Comparison of ENCODE assay signal across 2 cellular contexts in genomic region chr7:71235263-71235662, GRCh38.
TF ChIP-seq lines count a peak whose summit lies in the region.

No MANE protein-coding gene starts in this region.

TF ChIP-seq in GM23338, 12 proteins besides CTCF, POLR2A, EP300 and RAD21 (continued from another document):
- TF ChIP-seq, protein P1, sequence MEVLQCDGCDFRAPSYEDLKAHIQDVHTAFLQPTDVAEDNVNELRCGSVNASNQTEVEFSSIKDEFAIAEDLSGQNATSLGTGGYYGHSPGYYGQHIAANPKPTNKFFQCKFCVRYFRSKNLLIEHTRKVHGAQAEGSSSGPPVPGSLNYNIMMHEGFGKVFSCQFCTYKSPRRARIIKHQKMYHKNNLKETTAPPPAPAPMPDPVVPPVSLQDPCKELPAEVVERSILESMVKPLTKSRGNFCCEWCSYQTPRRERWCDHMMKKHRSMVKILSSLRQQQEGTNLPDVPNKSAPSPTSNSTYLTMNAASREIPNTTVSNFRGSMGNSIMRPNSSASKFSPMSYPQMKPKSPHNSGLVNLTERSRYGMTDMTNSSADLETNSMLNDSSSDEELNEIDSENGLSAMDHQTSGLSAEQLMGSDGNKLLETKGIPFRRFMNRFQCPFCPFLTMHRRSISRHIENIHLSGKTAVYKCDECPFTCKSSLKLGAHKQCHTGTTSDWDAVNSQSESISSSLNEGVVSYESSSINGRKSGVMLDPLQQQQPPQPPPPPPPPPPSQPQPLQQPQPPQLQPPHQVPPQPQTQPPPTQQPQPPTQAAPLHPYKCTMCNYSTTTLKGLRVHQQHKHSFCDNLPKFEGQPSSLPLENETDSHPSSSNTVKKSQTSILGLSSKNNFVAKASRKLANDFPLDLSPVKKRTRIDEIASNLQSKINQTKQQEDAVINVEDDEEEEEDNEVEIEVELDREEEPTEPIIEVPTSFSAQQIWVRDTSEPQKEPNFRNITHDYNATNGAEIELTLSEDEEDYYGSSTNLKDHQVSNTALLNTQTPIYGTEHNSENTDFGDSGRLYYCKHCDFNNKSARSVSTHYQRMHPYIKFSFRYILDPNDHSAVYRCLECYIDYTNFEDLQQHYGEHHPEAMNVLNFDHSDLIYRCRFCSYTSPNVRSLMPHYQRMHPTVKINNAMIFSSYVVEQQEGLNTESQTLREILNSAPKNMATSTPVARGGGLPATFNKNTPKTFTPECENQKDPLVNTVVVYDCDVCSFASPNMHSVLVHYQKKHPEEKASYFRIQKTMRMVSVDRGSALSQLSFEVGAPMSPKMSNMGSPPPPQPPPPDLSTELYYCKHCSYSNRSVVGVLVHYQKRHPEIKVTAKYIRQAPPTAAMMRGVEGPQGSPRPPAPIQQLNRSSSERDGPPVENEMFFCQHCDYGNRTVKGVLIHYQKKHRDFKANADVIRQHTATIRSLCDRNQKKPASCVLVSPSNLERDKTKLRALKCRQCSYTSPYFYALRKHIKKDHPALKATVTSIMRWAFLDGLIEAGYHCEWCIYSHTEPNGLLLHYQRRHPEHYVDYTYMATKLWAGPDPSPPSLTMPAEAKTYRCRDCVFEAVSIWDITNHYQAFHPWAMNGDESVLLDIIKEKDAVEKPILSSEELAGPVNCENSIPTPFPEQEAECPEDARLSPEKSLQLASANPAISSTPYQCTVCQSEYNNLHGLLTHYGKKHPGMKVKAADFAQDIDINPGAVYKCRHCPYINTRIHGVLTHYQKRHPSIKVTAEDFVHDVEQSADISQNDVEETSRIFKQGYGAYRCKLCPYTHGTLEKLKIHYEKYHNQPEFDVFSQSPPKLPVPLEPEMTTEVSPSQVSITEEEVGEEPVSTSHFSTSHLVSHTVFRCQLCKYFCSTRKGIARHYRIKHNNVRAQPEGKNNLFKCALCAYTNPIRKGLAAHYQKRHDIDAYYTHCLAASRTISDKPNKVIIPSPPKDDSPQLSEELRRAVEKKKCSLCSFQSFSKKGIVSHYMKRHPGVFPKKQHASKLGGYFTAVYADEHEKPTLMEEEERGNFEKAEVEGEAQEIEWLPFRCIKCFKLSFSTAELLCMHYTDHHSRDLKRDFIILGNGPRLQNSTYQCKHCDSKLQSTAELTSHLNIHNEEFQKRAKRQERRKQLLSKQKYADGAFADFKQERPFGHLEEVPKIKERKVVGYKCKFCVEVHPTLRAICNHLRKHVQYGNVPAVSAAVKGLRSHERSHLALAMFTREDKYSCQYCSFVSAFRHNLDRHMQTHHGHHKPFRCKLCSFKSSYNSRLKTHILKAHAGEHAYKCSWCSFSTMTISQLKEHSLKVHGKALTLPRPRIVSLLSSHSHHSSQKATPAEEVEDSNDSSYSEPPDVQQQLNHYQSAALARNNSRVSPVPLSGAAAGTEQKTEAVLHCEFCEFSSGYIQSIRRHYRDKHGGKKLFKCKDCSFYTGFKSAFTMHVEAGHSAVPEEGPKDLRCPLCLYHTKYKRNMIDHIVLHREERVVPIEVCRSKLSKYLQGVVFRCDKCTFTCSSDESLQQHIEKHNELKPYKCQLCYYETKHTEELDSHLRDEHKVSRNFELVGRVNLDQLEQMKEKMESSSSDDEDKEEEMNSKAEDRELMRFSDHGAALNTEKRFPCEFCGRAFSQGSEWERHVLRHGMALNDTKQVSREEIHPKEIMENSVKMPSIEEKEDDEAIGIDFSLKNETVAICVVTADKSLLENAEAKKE (CRISPR knock-in tag; IDR thresholded peaks at IDR 0.05), result no peak
- TF ChIP-seq REST (IDR thresholded peaks at IDR 0.05; ENCODE audit: unreplicated experiment) (no peak), NANOG (IDR thresholded peaks at IDR 0.05; ENCODE audit: borderline replicate concordance) (no peak), EZH2 (IDR thresholded peaks at IDR 0.05; ENCODE audit: low read depth, unreplicated experiment) (no peak), ZNF331 (CRISPR knock-in tag; IDR thresholded peaks at IDR 0.05; ENCODE audit: low read depth) (no peak), ZNF114 (CRISPR knock-in tag; IDR thresholded peaks at IDR 0.05) (no peak), STAT1 (IDR thresholded peaks at IDR 0.05; ENCODE audit: unreplicated experiment) (no peak), CREB1 (CRISPR knock-in tag; IDR thresholded peaks at IDR 0.05; ENCODE audit: low read depth) (no peak), JUNB (IDR thresholded peaks at IDR 0.05; ENCODE audit: unreplicated experiment) (no peak), POLR2AphosphoS5 (IDR thresholded peaks at IDR 0.05; ENCODE audit: low read depth) (no peak)
- TF ChIP-seq, protein P2, sequence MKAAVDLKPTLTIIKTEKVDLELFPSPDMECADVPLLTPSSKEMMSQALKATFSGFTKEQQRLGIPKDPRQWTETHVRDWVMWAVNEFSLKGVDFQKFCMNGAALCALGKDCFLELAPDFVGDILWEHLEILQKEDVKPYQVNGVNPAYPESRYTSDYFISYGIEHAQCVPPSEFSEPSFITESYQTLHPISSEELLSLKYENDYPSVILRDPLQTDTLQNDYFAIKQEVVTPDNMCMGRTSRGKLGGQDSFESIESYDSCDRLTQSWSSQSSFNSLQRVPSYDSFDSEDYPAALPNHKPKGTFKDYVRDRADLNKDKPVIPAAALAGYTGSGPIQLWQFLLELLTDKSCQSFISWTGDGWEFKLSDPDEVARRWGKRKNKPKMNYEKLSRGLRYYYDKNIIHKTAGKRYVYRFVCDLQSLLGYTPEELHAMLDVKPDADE (IDR thresholded peaks at IDR 0.05), result no peak

TF ChIP-seq in WTC11, 78 proteins besides CTCF, POLR2A, EP300 and RAD21 (continued from another document):
- TF ChIP-seq, protein P3, sequence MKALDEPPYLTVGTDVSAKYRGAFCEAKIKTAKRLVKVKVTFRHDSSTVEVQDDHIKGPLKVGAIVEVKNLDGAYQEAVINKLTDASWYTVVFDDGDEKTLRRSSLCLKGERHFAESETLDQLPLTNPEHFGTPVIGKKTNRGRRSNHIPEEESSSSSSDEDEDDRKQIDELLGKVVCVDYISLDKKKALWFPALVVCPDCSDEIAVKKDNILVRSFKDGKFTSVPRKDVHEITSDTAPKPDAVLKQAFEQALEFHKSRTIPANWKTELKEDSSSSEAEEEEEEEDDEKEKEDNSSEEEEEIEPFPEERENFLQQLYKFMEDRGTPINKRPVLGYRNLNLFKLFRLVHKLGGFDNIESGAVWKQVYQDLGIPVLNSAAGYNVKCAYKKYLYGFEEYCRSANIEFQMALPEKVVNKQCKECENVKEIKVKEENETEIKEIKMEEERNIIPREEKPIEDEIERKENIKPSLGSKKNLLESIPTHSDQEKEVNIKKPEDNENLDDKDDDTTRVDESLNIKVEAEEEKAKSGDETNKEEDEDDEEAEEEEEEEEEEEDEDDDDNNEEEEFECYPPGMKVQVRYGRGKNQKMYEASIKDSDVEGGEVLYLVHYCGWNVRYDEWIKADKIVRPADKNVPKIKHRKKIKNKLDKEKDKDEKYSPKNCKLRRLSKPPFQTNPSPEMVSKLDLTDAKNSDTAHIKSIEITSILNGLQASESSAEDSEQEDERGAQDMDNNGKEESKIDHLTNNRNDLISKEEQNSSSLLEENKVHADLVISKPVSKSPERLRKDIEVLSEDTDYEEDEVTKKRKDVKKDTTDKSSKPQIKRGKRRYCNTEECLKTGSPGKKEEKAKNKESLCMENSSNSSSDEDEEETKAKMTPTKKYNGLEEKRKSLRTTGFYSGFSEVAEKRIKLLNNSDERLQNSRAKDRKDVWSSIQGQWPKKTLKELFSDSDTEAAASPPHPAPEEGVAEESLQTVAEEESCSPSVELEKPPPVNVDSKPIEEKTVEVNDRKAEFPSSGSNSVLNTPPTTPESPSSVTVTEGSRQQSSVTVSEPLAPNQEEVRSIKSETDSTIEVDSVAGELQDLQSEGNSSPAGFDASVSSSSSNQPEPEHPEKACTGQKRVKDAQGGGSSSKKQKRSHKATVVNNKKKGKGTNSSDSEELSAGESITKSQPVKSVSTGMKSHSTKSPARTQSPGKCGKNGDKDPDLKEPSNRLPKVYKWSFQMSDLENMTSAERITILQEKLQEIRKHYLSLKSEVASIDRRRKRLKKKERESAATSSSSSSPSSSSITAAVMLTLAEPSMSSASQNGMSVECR (CRISPR knock-in tag; IDR thresholded peaks at IDR 0.05; ENCODE audit: borderline replicate concordance), result no peak
- no peak for TF ChIP-seq ZNF396 (CRISPR knock-in tag; IDR thresholded peaks at IDR 0.05; ENCODE audit: borderline replicate concordance)
- no peak for TF ChIP-seq ZNF219 (CRISPR knock-in tag; IDR thresholded peaks at IDR 0.05; ENCODE audit: borderline replicate concordance)
- no peak for TF ChIP-seq ATF1 (CRISPR knock-in tag; IDR thresholded peaks at IDR 0.05)
- TF ChIP-seq USF1 (CRISPR knock-in tag; IDR thresholded peaks at IDR 0.05), result no peak
- no peak for TF ChIP-seq GTF2I (CRISPR knock-in tag; conservative IDR thresholded peaks at IDR 0.05)
- TF ChIP-seq, protein P4, sequence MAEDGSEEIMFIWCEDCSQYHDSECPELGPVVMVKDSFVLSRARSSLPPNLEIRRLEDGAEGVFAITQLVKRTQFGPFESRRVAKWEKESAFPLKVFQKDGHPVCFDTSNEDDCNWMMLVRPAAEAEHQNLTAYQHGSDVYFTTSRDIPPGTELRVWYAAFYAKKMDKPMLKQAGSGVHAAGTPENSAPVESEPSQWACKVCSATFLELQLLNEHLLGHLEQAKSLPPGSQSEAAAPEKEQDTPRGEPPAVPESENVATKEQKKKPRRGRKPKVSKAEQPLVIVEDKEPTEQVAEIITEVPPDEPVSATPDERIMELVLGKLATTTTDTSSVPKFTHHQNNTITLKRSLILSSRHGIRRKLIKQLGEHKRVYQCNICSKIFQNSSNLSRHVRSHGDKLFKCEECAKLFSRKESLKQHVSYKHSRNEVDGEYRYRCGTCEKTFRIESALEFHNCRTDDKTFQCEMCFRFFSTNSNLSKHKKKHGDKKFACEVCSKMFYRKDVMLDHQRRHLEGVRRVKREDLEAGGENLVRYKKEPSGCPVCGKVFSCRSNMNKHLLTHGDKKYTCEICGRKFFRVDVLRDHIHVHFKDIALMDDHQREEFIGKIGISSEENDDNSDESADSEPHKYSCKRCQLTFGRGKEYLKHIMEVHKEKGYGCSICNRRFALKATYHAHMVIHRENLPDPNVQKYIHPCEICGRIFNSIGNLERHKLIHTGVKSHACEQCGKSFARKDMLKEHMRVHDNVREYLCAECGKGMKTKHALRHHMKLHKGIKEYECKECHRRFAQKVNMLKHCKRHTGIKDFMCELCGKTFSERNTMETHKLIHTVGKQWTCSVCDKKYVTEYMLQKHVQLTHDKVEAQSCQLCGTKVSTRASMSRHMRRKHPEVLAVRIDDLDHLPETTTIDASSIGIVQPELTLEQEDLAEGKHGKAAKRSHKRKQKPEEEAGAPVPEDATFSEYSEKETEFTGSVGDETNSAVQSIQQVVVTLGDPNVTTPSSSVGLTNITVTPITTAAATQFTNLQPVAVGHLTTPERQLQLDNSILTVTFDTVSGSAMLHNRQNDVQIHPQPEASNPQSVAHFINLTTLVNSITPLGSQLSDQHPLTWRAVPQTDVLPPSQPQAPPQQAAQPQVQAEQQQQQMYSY (CRISPR knock-in tag; IDR thresholded peaks at IDR 0.05), result no peak
- no peak for TF ChIP-seq ZSCAN18 (CRISPR knock-in tag; IDR thresholded peaks at IDR 0.05)
- TF ChIP-seq ZNF416 (CRISPR knock-in tag; IDR thresholded peaks at IDR 0.05), result no peak
- no peak for TF ChIP-seq PRRX2 (CRISPR knock-in tag; IDR thresholded peaks at IDR 0.05)
- TF ChIP-seq ZNF281 (CRISPR knock-in tag; IDR thresholded peaks at IDR 0.05), result no peak
- TF ChIP-seq SMAD4 (CRISPR knock-in tag; IDR thresholded peaks at IDR 0.05), result no peak
